ENCODE assay signal across 30 cellular contexts in the genomic region with DNA sequence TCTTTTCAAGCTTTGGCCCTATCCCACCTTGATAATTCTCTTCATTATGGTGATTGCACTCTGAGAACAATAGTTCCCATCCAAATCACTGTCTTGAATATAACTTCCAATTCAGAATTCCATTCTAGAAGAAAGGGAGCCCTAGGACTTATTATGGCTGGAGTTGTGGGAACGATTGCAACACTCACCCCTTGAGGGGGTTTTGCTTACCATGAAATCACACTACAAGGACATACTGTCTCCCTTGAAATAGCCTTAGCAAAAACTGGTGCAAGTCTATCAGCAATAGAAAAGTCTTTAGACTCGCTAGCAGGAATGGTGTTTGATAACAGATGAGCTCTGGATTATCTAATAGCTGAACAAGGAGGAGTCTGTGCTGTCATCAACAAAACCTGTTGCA.
"Had no signal": no experiment of that assay in that cellular context is flagged by ENCODE, and none has a peak within 500 bp of the region (broad histone marks: within the 10 kb centered on the region; RNA-seq: fewer than 3 reads in every experiment).

No MANE protein-coding gene starts in this region.

- H3K27me3 ChIP-seq: brain microvascular endothelial cell, esophagus muscularis mucosa, gastroesophageal sphincter had no signal

- H3K9me3 Mint-ChIP-seq: activated B cell treated with CpG ODN at 0.5 μM for 24 hours; activated CD4-positive, alpha-beta memory T cell treated with anti-CD3 and anti-CD28 coated beads for 36 hours; activated naive CD4-positive, alpha-beta T cell treated with anti-CD3 and anti-CD28 coated beads for 36 hours; activated naive CD4-positive, alpha-beta T cell treated with anti-CD3 and anti-CD28 coated beads, Interleukin-2, amount 50 U/mL, for 24 hours; activated naive CD8-positive, alpha-beta T cell treated with anti-CD3 and anti-CD28 coated beads, Interleukin-2, amount 50 U/mL, for 24 hours; activated T-helper 2 cell treated with anti-CD3 and anti-CD28 coated beads, Interferon-gamma antibody, Interleukin-2, Interleukin-4, amounts not matched to agents 10 μg/mL and 5 μg/mL and 100 μg/mL, durations not matched to agents 14 hours and 24 hours and 36 hours; central memory CD8-positive, alpha-beta T cell; dendritic cell treated with granulocyte-macrophage colony-stimulating factor and Interleukin-4, amounts not matched to agents 40 ng/mL and 50 ng/mL, for 4 days had no signal

- H3K9me3 ChIP-seq: esophagus muscularis mucosa, gastroesophageal sphincter had no signal

- H3K4me1 ChIP-seq: esophagus muscularis mucosa, foreskin keratinocyte, gastroesophageal sphincter had no signal

- H3K27ac ChIP-seq: brain microvascular endothelial cell, coronary artery, dorsolateral prefrontal cortex, esophagus muscularis mucosa, foreskin keratinocyte, gastroesophageal sphincter, VCaP had no signal

- H3K36me3 Mint-ChIP-seq: activated CD4-positive, alpha-beta memory T cell treated with anti-CD3 and anti-CD28 coated beads for 36 hours; activated naive CD4-positive, alpha-beta T cell treated with anti-CD3 and anti-CD28 coated beads, Interleukin-2, amount 50 U/mL, for 24 hours had no signal

- H3K27ac Mint-ChIP-seq: activated B cell treated with CpG ODN at 0.5 μM for 24 hours; activated CD4-positive, alpha-beta memory T cell treated with anti-CD3 and anti-CD28 coated beads for 36 hours; activated CD8-positive, alpha-beta memory T cell treated with anti-CD3 and anti-CD28 coated beads, Interleukin-2, amount 10 ng/mL, durations not matched to agents 7 days and 5 days; activated CD8-positive, alpha-beta T cell treated with anti-CD3 and anti-CD28 coated beads, Interleukin-2, amount 10 ng/mL, durations not matched to agents 7 days and 5 days; activated naive CD4-positive, alpha-beta T cell treated with anti-CD3 and anti-CD28 coated beads for 36 hours; activated naive CD4-positive, alpha-beta T cell treated with anti-CD3 and anti-CD28 coated beads, Interleukin-2, amount 50 U/mL, for 24 hours; activated naive CD8-positive, alpha-beta T cell treated with anti-CD3 and anti-CD28 coated beads for 36 hours; activated naive CD8-positive, alpha-beta T cell treated with anti-CD3 and anti-CD28 coated beads, Interleukin-2, amount 50 U/mL, for 24 hours; activated T-helper 1 cell treated with anti-CD3 and anti-CD28 coated beads, Interleukin-12 subunit alpha, Interleukin-12 subunit beta, Interleukin-2, Interleukin-4 antibody, amounts not matched to agents 30 ng/mL and 10 ng/mL and 1 ng/mL, durations not matched to agents 14 hours and 24 hours and 36 hours; activated T-helper 2 cell treated with anti-CD3 and anti-CD28 coated beads, Interferon-gamma antibody, Interleukin-2, Interleukin-4, amounts not matched to agents 10 μg/mL and 5 μg/mL and 100 μg/mL, durations not matched to agents 14 hours and 24 hours and 36 hours; dendritic cell treated with granulocyte-macrophage colony-stimulating factor and Interleukin-4, amounts not matched to agents 40 ng/mL and 50 ng/mL, for 4 days; endodermal cell had no signal

- DNase-seq: activated B cell treated with CpG ODN at 0.5 μM for 24 hours; activated CD4-positive, alpha-beta memory T cell treated with anti-CD3 and anti-CD28 coated beads for 36 hours; activated CD4-positive, alpha-beta T cell treated with anti-CD3 and anti-CD28 coated beads for 48 hours; activated CD4-positive, alpha-beta T cell treated with anti-CD3 and anti-CD28 coated beads, Interleukin-2, amount 50 U/mL, for 1 hour; activated CD8-positive, alpha-beta memory T cell treated with anti-CD3 and anti-CD28 coated beads, Interleukin-2, amount 10 ng/mL, durations not matched to agents 7 days and 5 days; activated CD8-positive, alpha-beta memory T cell treated with anti-CD3 and anti-CD28 coated beads, Interleukin-2, amount 50 U/mL, for 4 hours; activated CD8-positive, alpha-beta T cell treated with anti-CD3 and anti-CD28 coated beads, Interleukin-2, amount 10 ng/mL, durations not matched to agents 7 days and 5 days; activated effector memory CD4-positive, alpha-beta T cell treated with anti-CD3 and anti-CD28 coated beads, Interleukin-2, amount 50 U/mL, for 16 hours; activated naive CD4-positive, alpha-beta T cell treated with anti-CD3 and anti-CD28 coated beads for 36 hours; activated naive CD8-positive, alpha-beta T cell treated with anti-CD3 and anti-CD28 coated beads for 36 hours; activated naive CD8-positive, alpha-beta T cell treated with anti-CD3 and anti-CD28 coated beads, Interleukin-2, amount 50 U/mL, for 24 hours; activated T-cell treated with anti-CD3 and anti-CD28 coated beads, Interleukin-2, amount 50 U/mL, for 1 hour; activated T-cell treated with anti-CD3 and anti-CD28 coated beads, Interleukin-2, amount 50 U/mL, for 48 hours; brain microvascular endothelial cell; dorsolateral prefrontal cortex; effector memory CD4-positive, alpha-beta T cell; endodermal cell; erythroblast; foreskin keratinocyte; head of caudate nucleus; T-helper 2 cell had no signal

- H3K4me1 Mint-ChIP-seq: central memory CD8-positive, alpha-beta T cell had no signal

- H3K4me3 Mint-ChIP-seq: activated B cell treated with CpG ODN at 0.5 μM for 24 hours; activated CD4-positive, alpha-beta memory T cell treated with anti-CD3 and anti-CD28 coated beads for 36 hours; activated CD8-positive, alpha-beta memory T cell treated with anti-CD3 and anti-CD28 coated beads, Interleukin-2, amount 10 ng/mL, durations not matched to agents 7 days and 5 days; activated CD8-positive, alpha-beta T cell treated with anti-CD3 and anti-CD28 coated beads, Interleukin-2, amount 10 ng/mL, durations not matched to agents 7 days and 5 days; activated naive CD4-positive, alpha-beta T cell treated with anti-CD3 and anti-CD28 coated beads for 36 hours; activated naive CD4-positive, alpha-beta T cell treated with anti-CD3 and anti-CD28 coated beads, Interleukin-2, amount 50 U/mL, for 24 hours; activated naive CD8-positive, alpha-beta T cell treated with anti-CD3 and anti-CD28 coated beads for 36 hours; activated naive CD8-positive, alpha-beta T cell treated with anti-CD3 and anti-CD28 coated beads, Interleukin-2, amount 50 U/mL, for 24 hours; activated T-helper 1 cell treated with anti-CD3 and anti-CD28 coated beads, Interleukin-12 subunit alpha, Interleukin-12 subunit beta, Interleukin-2, Interleukin-4 antibody, amounts not matched to agents 30 ng/mL and 10 ng/mL and 1 ng/mL, durations not matched to agents 14 hours and 24 hours and 36 hours; central memory CD8-positive, alpha-beta T cell; dendritic cell treated with granulocyte-macrophage colony-stimulating factor and Interleukin-4, amounts not matched to agents 40 ng/mL and 50 ng/mL, for 4 days; endodermal cell had no signal

- H3K36me3 ChIP-seq: brain microvascular endothelial cell, esophagus muscularis mucosa, gastroesophageal sphincter had no signal

- H3K27me3 Mint-ChIP-seq: activated CD4-positive, alpha-beta memory T cell treated with anti-CD3 and anti-CD28 coated beads for 36 hours; activated naive CD4-positive, alpha-beta T cell treated with anti-CD3 and anti-CD28 coated beads, Interleukin-2, amount 50 U/mL, for 24 hours had no signal

- H3K4me3 ChIP-seq: coronary artery, dorsolateral prefrontal cortex, esophagus muscularis mucosa, gastroesophageal sphincter had no signal
